ENCODE assay signal across 8 cellular contexts in genomic region chr3:112973325-112974177, GRCh38. TPM values are rescaled to one million over a fixed set of nuclear protein-coding genes. Genes with fewer than 3 reads are reported as not detected.
DNase-seq lines count a peak whose midpoint lies in the region; ATAC-seq and TF ChIP-seq lines count a peak whose summit lies in the region.

No MANE protein-coding gene starts in this region.

- H3K4me3 Mint-ChIP-seq in IgD-negative memory B cell = peak overlapping the region; percentile 80 to 96 (median 90)
- H3K4me3 Mint-ChIP-seq in activated naive CD4-positive, alpha-beta T cell treated with anti-CD3 and anti-CD28 coated beads, Interleukin-2, amount 50 U/mL, for 24 hours = peak overlapping the region; percentile 90

- intact Hi-C loops in PC-3 (cut with micrococcal nuclease) = no loop called here

- H3K79me2 ChIP-seq in PC-3 (ENCODE audit: low read length) = no peaks in the 10 kb centered on the region

- no peak overlapping the region for H3K27ac ChIP-seq in PC-3 (ENCODE audit: low read length)

- H3K4me3 ChIP-seq in GM12865 (ENCODE audit: low read depth, low read length) (peak overlapping the region; percentile 45), PC-3 (ENCODE audit: low read length) (no peak overlapping the region)

- no peaks in the 10 kb centered on the region for H3K36me3 ChIP-seq in PC-3 (ENCODE audit: low read depth, low read length)

- H3K4me2 ChIP-seq in PC-3 (ENCODE audit: low read length) = no peak overlapping the region

- no peaks in the 10 kb centered on the region for H3K9me2 ChIP-seq in PC-3 (replicated peaks; ENCODE audit: low read length)

- POLR2A ChIA-PET in PC-3 (lab: Charles Lee; ENCODE audit: unreplicated experiment) = no interaction called here

- TF ChIP-seq CTCF in GM12865 (IDR thresholded peaks at IDR 0.05; ENCODE audit: insufficient read depth, low read depth, low read length, missing control alignments) (no peak), PC-3 (conservative IDR thresholded peaks at IDR 0.05; ENCODE audit: low read depth, low read length) (no peak)

- peak; percentile 78 for DNase-seq in GM12865 (ENCODE audit: low read depth)
- peak; percentile 34 for DNase-seq in stimulated activated CD8-positive, alpha-beta memory T cell treated with anti-CD3 and anti-CD28 coated beads, Interleukin-4, amount 100 ng/mL, for 24 hours (ENCODE audit: low read depth)
- no peak for DNase-seq in PC-3
- DNase-seq in GDM1 (lab: John Stamatoyannopoulos, UW) = no peak
- no peak for DNase-seq in kidney glomerular epithelial cell (lab: John Stamatoyannopoulos, UW)

- no peaks in the 10 kb centered on the region for H3K4me1 ChIP-seq in PC-3 (ENCODE audit: insufficient read depth, low read length)

- CTCF ChIA-PET in PC-3 (lab: Charles Lee) = no interaction called here

- H3K4me1 Mint-ChIP-seq in IgD-negative memory B cell = peaks cover 56 to 71% (median 70%) of the 10 kb centered on the region in 3 donors
- H3K4me1 Mint-ChIP-seq in activated naive CD4-positive, alpha-beta T cell treated with anti-CD3 and anti-CD28 coated beads, Interleukin-2, amount 50 U/mL, for 24 hours = peaks cover 95% of the 10 kb centered on the region

- H3K9me3 ChIP-seq in PC-3 (ENCODE audit: low read length) = no peaks in the 10 kb centered on the region

- no peaks in the 10 kb centered on the region for H3F3A ChIP-seq in PC-3 (ENCODE audit: low read length, unreplicated experiment)

- no peak overlapping the region for H3K9ac ChIP-seq in PC-3 (ENCODE audit: low read length)

- no peaks in the 10 kb centered on the region for H3K27me3 Mint-ChIP-seq in IgD-negative memory B cell
- H3K27me3 Mint-ChIP-seq in activated naive CD4-positive, alpha-beta T cell treated with anti-CD3 and anti-CD28 coated beads, Interleukin-2, amount 50 U/mL, for 24 hours = no peaks in the 10 kb centered on the region

- H2AFZ ChIP-seq in PC-3 (ENCODE audit: low read length) = no peak overlapping the region

- H3K36me3 Mint-ChIP-seq in IgD-negative memory B cell = no peaks in the 10 kb centered on the region
- peaks cover 2% of the 10 kb centered on the region for H3K36me3 Mint-ChIP-seq in activated naive CD4-positive, alpha-beta T cell treated with anti-CD3 and anti-CD28 coated beads, Interleukin-2, amount 50 U/mL, for 24 hours

- 0 out of 2 replicates have a peak, but pooled peaks cover 4% of the 10 kb centered on the region for H3K27me3 ChIP-seq in PC-3 (ENCODE audit: low read length)

- peak overlapping the region; percentile 52 to 97 (median 88) for H3K27ac Mint-ChIP-seq in IgD-negative memory B cell
- peak overlapping the region; percentile 82 for H3K27ac Mint-ChIP-seq in activated naive CD4-positive, alpha-beta T cell treated with anti-CD3 and anti-CD28 coated beads, Interleukin-2, amount 50 U/mL, for 24 hours

- ATAC-seq in GM21447 (IDR thresholded peaks at IDR 0.05; ENCODE audit: unreplicated experiment) (peak; percentile 85), PC-3 (no peak)

- no peaks in the 10 kb centered on the region for H4K20me1 ChIP-seq in PC-3 (ENCODE audit: low read length)

- no peaks in the 10 kb centered on the region for H3K9me3 Mint-ChIP-seq in IgD-negative memory B cell
- H3K9me3 Mint-ChIP-seq in activated naive CD4-positive, alpha-beta T cell treated with anti-CD3 and anti-CD28 coated beads, Interleukin-2, amount 50 U/mL, for 24 hours = no peaks in the 10 kb centered on the region

- no TSS peak for BruUV-seq in PC-3 (replicated peaks; lab: Mats Ljungman, UMichigan)

RNA-seq across cellular contexts. Expression of gene CD200R1, which starts 1.4 kb away (rescaled TPM):
- polyA plus RNA-seq in IgD-negative memory B cell = 8.5 TPM
- total RNA-seq in PC-3 (2014; rRNA removed) = not detected in 2 replicates

RNA-seq across cellular contexts. Expression of gene GTPBP8, which starts 17.2 kb away (rescaled TPM):
- 18.8 TPM for polyA plus RNA-seq in IgD-negative memory B cell
- total RNA-seq in PC-3 (2014; rRNA removed) = 63.8 and 87.2 TPM in 2 replicates

Comparison
In these comparisons a context has a peak if more than half of its experiments do, and no peak if none do; other contexts are left out.
1. DNase-seq: peak in GM12865 (single experiment) and stimulated activated CD8-positive, alpha-beta memory T cell treated with anti-CD3 and anti-CD28 coated beads, Interleukin-4, amount 100 ng/mL, for 24 hours (single experiment); none in PC-3 (single experiment), GDM1 (single experiment) and kidney glomerular epithelial cell (single experiment).